In the genomic region with DNA sequence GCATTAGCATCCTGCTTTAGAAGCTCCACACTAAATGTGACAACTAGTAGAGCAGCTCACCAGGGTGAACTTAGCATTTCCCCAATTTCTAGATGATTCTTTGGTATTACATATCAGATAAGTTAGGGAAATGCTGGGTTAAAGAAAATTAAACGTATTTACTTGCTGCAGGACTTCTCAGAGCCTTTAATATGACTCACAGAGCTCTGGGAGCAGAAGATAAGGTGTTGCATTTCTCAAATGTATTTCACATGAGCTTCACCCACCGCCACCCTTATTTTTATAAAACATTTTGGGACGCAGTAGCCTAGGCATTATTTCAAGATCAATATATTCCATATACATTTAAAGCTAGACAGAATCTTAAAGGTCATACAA, we compare ENCODE assay signal across 30 cellular contexts.
"Had no signal": no experiment of that assay in that cellular context is flagged by ENCODE, and none has a peak within 500 bp of the region (broad histone marks: within the 10 kb centered on the region; RNA-seq: fewer than 3 reads in every experiment).

No MANE protein-coding gene starts in this region.

- H3K36me3 Mint-ChIP-seq: naive B cell; naive thymus-derived CD8-positive, alpha-beta T cell; natural killer cell treated with Interleukin-12 subunit alpha and Interleukin-12 subunit beta and Interleukin-15 and Interleukin-18, amount 100 ng/mL, for 72 hours; stimulated activated memory B cell treated with anti-CD40 and anti-IgM and Interleukin-4, amounts not matched to agents 10 μg/mL and 1 μg/mL and 100 μg/mL, for 72 hours; type B pancreatic cell had no signal

- H3K4me1 Mint-ChIP-seq: naive B cell; naive thymus-derived CD8-positive, alpha-beta T cell; neural crest cell; stimulated activated memory B cell treated with anti-CD40 and anti-IgM and Interleukin-4, amounts not matched to agents 10 μg/mL and 1 μg/mL and 100 μg/mL, for 72 hours; stimulated activated naive CD8-positive, alpha-beta T cell treated with anti-CD3 and anti-CD28 coated beads, Interleukin-15, amount 100 ng/mL, for 72 hours had no signal

- H3K4me3 Mint-ChIP-seq: naive B cell; naive thymus-derived CD8-positive, alpha-beta T cell; natural killer cell treated with Interleukin-12 subunit alpha and Interleukin-12 subunit beta and Interleukin-15 and Interleukin-18, amount 100 ng/mL, for 72 hours; neural crest cell; stimulated activated memory B cell treated with anti-CD40 and anti-IgM and Interleukin-4, amounts not matched to agents 10 μg/mL and 1 μg/mL and 100 μg/mL, for 72 hours; stimulated activated naive CD8-positive, alpha-beta T cell treated with anti-CD3 and anti-CD28 coated beads, Interleukin-15, amount 100 ng/mL, for 72 hours had no signal

- H3K4me3 ChIP-seq: pancreas, psoas muscle, right lobe of liver, sigmoid colon, suprapubic skin, testis, tibial artery, transverse colon, upper lobe of right lung, uterus had no signal

- H3K9me3 ChIP-seq: neutrophil, pancreas, psoas muscle, right lobe of liver, sigmoid colon, suprapubic skin, testis, tibial artery, transverse colon, upper lobe of right lung, uterus had no signal

- H3K27me3 ChIP-seq: neutrophil, pancreas, right lobe of liver, sigmoid colon, testis, tibial artery, transverse colon, upper lobe of right lung, uterus had no signal

- H3K36me3 ChIP-seq: neutrophil, pancreas, right lobe of liver, sigmoid colon, suprapubic skin, tibial artery, transverse colon, upper lobe of right lung, uterus had no signal

- H3K4me1 ChIP-seq: pancreas, psoas muscle, right lobe of liver, suprapubic skin, testis, tibial artery, transverse colon, upper lobe of right lung, uterus had no signal

- FAIRE-seq: pancreas, small intestine had no signal

- ATAC-seq: naive thymus-derived CD8-positive, alpha-beta T cell; natural killer cell treated with Interleukin-12 subunit alpha and Interleukin-12 subunit beta and Interleukin-15 and Interleukin-18, amount 100 ng/mL, for 72 hours; pancreas; psoas muscle; right cardiac atrium; right lobe of liver; stimulated activated memory B cell treated with anti-CD40 and anti-IgM and Interleukin-4, amounts not matched to agents 10 μg/mL and 1 μg/mL and 100 μg/mL, for 72 hours; stimulated activated naive CD8-positive, alpha-beta T cell treated with anti-CD3 and anti-CD28 coated beads, Interleukin-15, amount 100 ng/mL, for 72 hours; stimulated activated naive CD8-positive, alpha-beta T cell treated with anti-CD3 and anti-CD28 coated beads, Interleukin-15, Interleukin-2, amounts not matched to agents 100 U/mL and 50 U/mL, for 24 hours; upper lobe of right lung had no signal

- H3K27ac ChIP-seq: neutrophil, pancreas, psoas muscle, right lobe of liver, sigmoid colon, suprapubic skin, testis, tibial artery, transverse colon, upper lobe of right lung had no signal

- H3K9me3 Mint-ChIP-seq: natural killer cell treated with Interleukin-12 subunit alpha and Interleukin-12 subunit beta and Interleukin-15 and Interleukin-18, amount 100 ng/mL, for 72 hours; neural crest cell had no signal

- H3K27me3 Mint-ChIP-seq: natural killer cell treated with Interleukin-12 subunit alpha and Interleukin-12 subunit beta and Interleukin-15 and Interleukin-18, amount 100 ng/mL, for 72 hours; stimulated activated memory B cell treated with anti-CD40 and anti-IgM and Interleukin-4, amounts not matched to agents 10 μg/mL and 1 μg/mL and 100 μg/mL, for 72 hours; type B pancreatic cell had no signal

- DNase-seq: naive B cell; naive thymus-derived CD8-positive, alpha-beta T cell; nucleus accumbens; pancreas; posterior cingulate gyrus; psoas muscle; right cardiac atrium; right lobe of liver; sigmoid colon; small intestine; stimulated activated CD4-positive, alpha-beta T cell treated with anti-CD3 and anti-CD28 coated beads, Interleukin-15, amount 100 ng/mL, for 24 hours; stimulated activated CD4-positive, alpha-beta T cell treated with anti-CD3 and anti-CD28 coated beads, Interleukin-2, amount 100 ng/mL, for 24 hours; stimulated activated CD4-positive, alpha-beta T cell treated with anti-CD3 and anti-CD28 coated beads, Interleukin-2, amount 100 ng/mL, for 48 hours; stimulated activated CD4-positive, alpha-beta T cell treated with anti-CD3 and anti-CD28 coated beads, Interleukin-4, amount 100 ng/mL, for 24 hours; stimulated activated naive CD4-positive, alpha-beta T cell; stimulated activated naive CD8-positive, alpha-beta T cell treated with anti-CD3 and anti-CD28 coated beads, Interleukin-15, amount 100 ng/mL, for 72 hours; stimulated activated naive CD8-positive, alpha-beta T cell treated with anti-CD3 and anti-CD28 coated beads, Interleukin-15, Interleukin-2, amounts not matched to agents 100 U/mL and 50 U/mL, for 24 hours; substantia nigra; testis; tibial artery; transverse colon; upper lobe of right lung; uterus had no signal

- H3K27ac Mint-ChIP-seq: naive B cell; naive thymus-derived CD8-positive, alpha-beta T cell; natural killer cell treated with Interleukin-12 subunit alpha and Interleukin-12 subunit beta and Interleukin-15 and Interleukin-18, amount 100 ng/mL, for 72 hours; progenitor cell of endocrine pancreas; stimulated activated memory B cell treated with anti-CD40 and anti-IgM and Interleukin-4, amounts not matched to agents 10 μg/mL and 1 μg/mL and 100 μg/mL, for 72 hours; stimulated activated naive CD8-positive, alpha-beta T cell treated with anti-CD3 and anti-CD28 coated beads, Interleukin-15, amount 100 ng/mL, for 72 hours; type B pancreatic cell had no signal
